ENCODE assay signal across 9 cellular contexts in genomic region chr7:105664816-105665525, GRCh38.
A peak's percentile ranks its signal among the peaks of the same experiment; 100 is the strongest.
DNase-seq lines count a peak whose midpoint lies in the region; ATAC-seq and TF ChIP-seq lines count a peak whose summit lies in the region.
"Had no signal": no experiment of that assay in that cellular context is flagged by ENCODE, and none has a peak within 500 bp of the region (broad histone marks: within the 10 kb centered on the region; RNA-seq: fewer than 3 reads in every experiment).

No MANE protein-coding gene starts in this region.

- no peak overlapping the region for H3K27ac ChIP-seq in left ventricle myocardium inferior (replicated peaks)
- no peak overlapping the region for H3K27ac ChIP-seq in stomach
- H3K27ac ChIP-seq in CD4-positive, alpha-beta T cell (ENCODE audit: low read depth, low read length): no peak overlapping the region

- peak overlapping the region in 1 of 5 experiments; percentile 14 for H3K4me3 Mint-ChIP-seq in brain
- H3K4me3 Mint-ChIP-seq in CD4-positive, alpha-beta T cell: no peak overlapping the region
- H3K4me3 Mint-ChIP-seq: activated naive CD4-positive, alpha-beta T cell treated with anti-CD3 and anti-CD28 coated beads, Interleukin-2, amount 50 U/mL, for 24 hours had no signal

- 71 to 76% (median 73%) methylated on average over 8 of the region's 8 CpGs for WGBS in stomach, 5 donors

- POLR2A ChIA-PET in CD4-positive, alpha-beta T cell (lab: Charles Lee): no interaction called here

- no peaks in the 10 kb centered on the region for H3K9me3 ChIP-seq in left ventricle myocardium inferior (replicated peaks)
- H3K9me3 ChIP-seq in stomach: no peaks in the 10 kb centered on the region
- no peaks in the 10 kb centered on the region for H3K9me3 ChIP-seq in CD4-positive, alpha-beta T cell (ENCODE audit: control insufficient read depth, low read length)

- intact Hi-C loops in Right ventricle myocardium inferior (cut with DNase I): no loop called here
- intact Hi-C loops in left ventricle myocardium inferior (cut with micrococcal nuclease): no loop called here
- intact Hi-C loops in stomach (cut with DNase I; ENCODE audit: low total_unique reads): no loop called here
- intact Hi-C loops in CD4-positive, alpha-beta T cell (cut with DNase I, micrococcal nuclease): no loop called here

- H3K4me1 Mint-ChIP-seq in brain: peaks cover 27% of the 10 kb centered on the region
- peaks cover 3% of the 10 kb centered on the region for H3K4me1 Mint-ChIP-seq in CD4-positive, alpha-beta T cell (ENCODE audit: low read depth)

- H3K27ac Mint-ChIP-seq in brain: peak overlapping the region; percentile 2 to 94 (median 56)
- H3K27ac Mint-ChIP-seq in CD4-positive, alpha-beta T cell: no peak overlapping the region
- H3K27ac Mint-ChIP-seq: activated naive CD4-positive, alpha-beta T cell treated with anti-CD3 and anti-CD28 coated beads, Interleukin-2, amount 50 U/mL, for 24 hours had no signal

- H3K4me3 ChIP-seq in left ventricle myocardium inferior: no peak overlapping the region
- no peak overlapping the region for H3K4me3 ChIP-seq in stomach

- DNase-seq in Right ventricle myocardium inferior (ENCODE audit: missing footprints) (peak; percentile 55), left ventricle myocardium inferior (no peak), NCI-H2196 treated with DMSO at 0.1 percent for 48 hours (lab: John Stamatoyannopoulos, UW; ENCODE audit: unreplicated experiment) (peak; percentile 50), stomach (no peak), UCSD-AML1 (lab: John Stamatoyannopoulos, UW; ENCODE audit: unreplicated experiment) (no peak), NAMALWA (ENCODE audit: low spot score) (no peak)
- no peak for DNase-seq in CD4-positive, alpha-beta T cell

- H3K36me3 Mint-ChIP-seq in brain: peaks cover 38% of the 10 kb centered on the region
- peaks cover 58% of the 10 kb centered on the region for H3K36me3 Mint-ChIP-seq in CD4-positive, alpha-beta T cell (ENCODE audit: low read depth)

- no peak for TF ChIP-seq EP300 in stomach (IDR thresholded peaks at IDR 0.05)

- H3K27me3 ChIP-seq in left ventricle myocardium inferior (ENCODE audit: low read depth) (no peaks in the 10 kb centered on the region), stomach (no peaks in the 10 kb centered on the region)
- no peaks in the 10 kb centered on the region for H3K27me3 ChIP-seq in CD4-positive, alpha-beta T cell (ENCODE audit: control insufficient read depth, insufficient read depth, low read length)

- H3K36me3 ChIP-seq in left ventricle myocardium inferior: peaks cover 29% of the 10 kb centered on the region
- H3K36me3 ChIP-seq in stomach: peaks cover 0 to 40% (median 40%) of the 10 kb centered on the region in 4 donors

- H3K9me3 Mint-ChIP-seq in brain: no peaks in the 10 kb centered on the region
- H3K9me3 Mint-ChIP-seq in CD4-positive, alpha-beta T cell: no peaks in the 10 kb centered on the region
- H3K9me3 Mint-ChIP-seq: activated naive CD4-positive, alpha-beta T cell treated with anti-CD3 and anti-CD28 coated beads, Interleukin-2, amount 50 U/mL, for 24 hours had no signal

- H3K27me3 Mint-ChIP-seq in brain: peaks cover 2% of the 10 kb centered on the region
- H3K27me3 Mint-ChIP-seq in CD4-positive, alpha-beta T cell: no peaks in the 10 kb centered on the region
- H3K27me3 Mint-ChIP-seq: activated naive CD4-positive, alpha-beta T cell treated with anti-CD3 and anti-CD28 coated beads, Interleukin-2, amount 50 U/mL, for 24 hours had no signal

- TF ChIP-seq CTCF in left ventricle myocardium inferior (IDR thresholded peaks at IDR 0.05; ENCODE audit: borderline replicate concordance) (no peak), brain (conservative IDR thresholded peaks at IDR 0.05) (no peak), stomach (IDR thresholded peaks at IDR 0.05) (no peak)
- no peak for TF ChIP-seq CTCF in CD4-positive, alpha-beta T cell (IDR thresholded peaks at IDR 0.05)

- H3K4me1 ChIP-seq in left ventricle myocardium inferior (no peaks in the 10 kb centered on the region), stomach (peaks cover 0 to 11% (median 6%) of the 10 kb centered on the region in 4 donors)

- CTCF ChIA-PET in CD4-positive, alpha-beta T cell (lab: Charles Lee): interaction anchor here (0.7 kb wide), 1 partner anchor 329 kb away, joined by 3 read pairs; no protein-coding TSS in a partner anchor

- no peak for TF ChIP-seq POLR2A in stomach (IDR thresholded peaks at IDR 0.05)

- no peak for ATAC-seq in Right ventricle myocardium inferior
- no peak for ATAC-seq in CD4-positive, alpha-beta T cell (ENCODE audit: poor library complexity)

Comparison
In these comparisons a context has a peak if more than half of its experiments do, and no peak if none do; other contexts are left out.
1. DNase-seq: peak in Right ventricle myocardium inferior (single experiment) and NCI-H2196 treated with DMSO at 0.1 percent for 48 hours (single experiment); none in left ventricle myocardium inferior (single experiment), stomach (single experiment), UCSD-AML1 (single experiment), CD4-positive, alpha-beta T cell (0 of 10) and NAMALWA (single experiment).